Comparison of ENCODE assay signal across 24 cellular contexts in the genomic region with DNA sequence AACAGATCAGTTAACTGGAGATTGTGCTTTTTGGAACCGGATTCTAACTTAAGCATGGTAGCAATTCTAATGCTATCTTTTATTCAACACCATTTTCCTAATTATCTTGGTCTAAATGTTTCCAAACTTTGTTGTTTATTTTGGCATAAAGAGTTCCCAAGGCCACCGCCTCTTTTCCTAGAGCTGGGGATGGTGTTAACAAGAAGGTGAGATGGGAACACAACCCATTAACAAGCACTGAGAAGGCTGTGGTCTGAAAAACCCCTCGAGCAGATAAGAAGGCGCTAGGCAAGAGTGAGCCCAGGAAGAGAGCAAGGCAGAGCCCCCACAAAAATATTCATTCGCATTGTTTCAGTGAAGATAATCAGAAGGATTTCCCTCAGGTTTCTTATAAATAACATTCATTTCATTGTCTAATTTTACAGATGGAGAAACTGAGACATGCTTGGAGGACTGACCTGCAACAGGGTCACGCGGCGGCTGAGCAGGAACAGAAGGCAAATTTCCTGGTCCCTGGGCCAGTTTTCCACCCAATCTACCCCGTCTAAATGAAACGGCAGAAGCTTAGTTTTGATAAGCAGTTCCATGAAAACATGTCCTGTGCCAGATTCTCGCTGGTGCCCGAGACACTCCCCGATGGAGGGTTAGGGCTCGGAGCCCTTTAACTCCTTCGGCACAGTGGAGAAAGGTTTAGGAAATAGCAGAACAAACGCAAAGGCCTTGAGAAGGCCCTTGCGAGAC.
A peak's percentile ranks its signal among the peaks of the same experiment; 100 is the strongest.
DNase-seq lines count a peak whose midpoint lies in the region; ATAC-seq, FAIRE-seq and TF ChIP-seq lines count a peak whose summit lies in the region.
"Had no signal": no experiment of that assay in that cellular context is flagged by ENCODE, and none has a peak within 500 bp of the region (broad histone marks: within the 10 kb centered on the region; RNA-seq: fewer than 3 reads in every experiment).

No MANE protein-coding gene starts in this region.

- intact Hi-C loops in left ventricle myocardium superior (cut with micrococcal nuclease) = no loop called here
- intact Hi-C loops in endothelial cell of umbilical vein (cut with micrococcal nuclease) = loop anchor here (5.0 kb wide), 2 partner anchors 57 to 867 kb away; no protein-coding TSS in a partner anchor
- intact Hi-C loops in stomach (cut with DNase I; ENCODE audit: low total_unique reads) = no loop called here
- intact Hi-C loops in activated CD4-positive, alpha-beta T cell treated with anti-CD3 and anti-CD28 coated beads, Interleukin-2, amount 10 ng/mL, durations not matched to agents 24 days and 14 days (cut with micrococcal nuclease) = no loop called here

- H3K9me3 ChIP-seq in right atrium auricular region (no peaks in the 10 kb centered on the region), endothelial cell of umbilical vein (replicated peaks; ENCODE audit: control insufficient read depth, insufficient read depth, low read length) (no peaks in the 10 kb centered on the region), stomach (no peaks in the 10 kb centered on the region)
- H3K9me3 ChIP-seq: A549; BLaER1 treated with 17β-estradiol and CSF1 and Interleukin-3, amounts not matched to agents 10 nM and 100 nM; SJCRH30 had no signal

- no peaks in the 10 kb centered on the region for H4K20me1 ChIP-seq in endothelial cell of umbilical vein (replicated peaks; ENCODE audit: control insufficient read depth, extremely low read depth, insufficient read depth, low read length)
- H4K20me1 ChIP-seq: BLaER1 treated with 17β-estradiol and CSF1 and Interleukin-3, amounts not matched to agents 10 nM and 100 nM had no signal

- CTCF ChIA-PET in endothelial cell of umbilical vein (lab: Charles Lee) = interaction anchor here (0.6 to 1.0 kb wide), 2 partner anchors 43 to 339 kb away, joined by 3 read pairs; no protein-coding TSS in a partner anchor

- dilution Hi-C loops in endothelial cell of umbilical vein (cut with MboI; ENCODE audit: extremely low pct_ligation_motif_present, low sequenced_read_pairs) = no loop called here

- no peaks in the 10 kb centered on the region for H3K27me3 Mint-ChIP-seq in activated CD4-positive, alpha-beta T cell treated with anti-CD3 and anti-CD28 coated beads, Interleukin-2, amount 10 ng/mL, durations not matched to agents 24 days and 14 days
- H3K27me3 Mint-ChIP-seq: CD4-positive, alpha-beta T cell had no signal

- H3K27me3 ChIP-seq in right atrium auricular region (no peaks in the 10 kb centered on the region), endothelial cell of umbilical vein (ENCODE audit: control insufficient read depth in 2 of 2, insufficient read depth in 2 of 2, low read length in 2 of 2) (no peaks in the 10 kb centered on the region), stomach (no peaks in the 10 kb centered on the region)
- H3K27me3 ChIP-seq: BLaER1 treated with 17β-estradiol and CSF1 and Interleukin-3, amounts not matched to agents 10 nM and 100 nM; SJCRH30 had no signal

- H3K9me1 ChIP-seq in endothelial cell of umbilical vein (replicated peaks; ENCODE audit: control insufficient read depth, extremely low read depth, insufficient read depth, low read length) = no peaks in the 10 kb centered on the region

- TF ChIP-seq POLR2A in endothelial cell of umbilical vein (IDR thresholded peaks at IDR 0.05; ENCODE audit: low read depth, low read length) = no peak
- no peak for TF ChIP-seq POLR2A in stomach (IDR thresholded peaks at IDR 0.05)

- no peaks in the 10 kb centered on the region for H3K79me2 ChIP-seq in endothelial cell of umbilical vein (ENCODE audit: control insufficient read depth, insufficient read depth, low read length)

- no peak overlapping the region for H3K27ac Mint-ChIP-seq in activated CD4-positive, alpha-beta T cell treated with anti-CD3 and anti-CD28 coated beads, Interleukin-2, amount 10 ng/mL, durations not matched to agents 24 days and 14 days
- H3K27ac Mint-ChIP-seq: CD4-positive, alpha-beta T cell had no signal

- TF ChIP-seq EP300 in stomach (IDR thresholded peaks at IDR 0.05) = no peak

- H3K4me1 Mint-ChIP-seq in activated CD4-positive, alpha-beta T cell treated with anti-CD3 and anti-CD28 coated beads, Interleukin-2, amount 10 ng/mL, durations not matched to agents 24 days and 14 days = peaks cover 12% of the 10 kb centered on the region

- no peak overlapping the region for H3K4me3 Mint-ChIP-seq in activated CD4-positive, alpha-beta T cell treated with anti-CD3 and anti-CD28 coated beads, Interleukin-2, amount 10 ng/mL, durations not matched to agents 24 days and 14 days
- H3K4me3 Mint-ChIP-seq: CD4-positive, alpha-beta T cell had no signal

- H3K9me3 Mint-ChIP-seq in activated CD4-positive, alpha-beta T cell treated with anti-CD3 and anti-CD28 coated beads, Interleukin-2, amount 10 ng/mL, durations not matched to agents 24 days and 14 days = no peaks in the 10 kb centered on the region
- H3K9me3 Mint-ChIP-seq: CD4-positive, alpha-beta T cell had no signal

- TF ChIP-seq CTCF in right atrium auricular region (IDR thresholded peaks at IDR 0.05) (no peak), endothelial cell of umbilical vein (IDR thresholded peaks at IDR 0.05; ENCODE audit: extremely low read depth in 1 of 2, insufficient read depth in 1 of 2, low read depth in 1 of 2, low read length in 2 of 2) (no peak), stomach (IDR thresholded peaks at IDR 0.05) (no peak)

- H3K4me1 ChIP-seq in right atrium auricular region (peaks cover 0 to 22% of the 10 kb centered on the region in 2 donors), endothelial cell of umbilical vein (ENCODE audit: control insufficient read depth, extremely low read depth, insufficient read depth, low read length) (peaks cover 36% of the 10 kb centered on the region), stomach (peaks cover 11 to 36% (median 28%) of the 10 kb centered on the region in 4 donors)

- POLR2A ChIA-PET in endothelial cell of umbilical vein (lab: Charles Lee) = no interaction called here

- H3K36me3 ChIP-seq in right atrium auricular region (no peaks in the 10 kb centered on the region), endothelial cell of umbilical vein (ENCODE audit: control insufficient read depth in 2 of 2, extremely low read depth in 1 of 2, insufficient read depth in 2 of 2, low read length in 2 of 2) (no peaks in the 10 kb centered on the region), stomach (no peaks in the 10 kb centered on the region)
- H3K36me3 ChIP-seq: SJCRH30 had no signal

- H3K27ac ChIP-seq in right atrium auricular region = no peak overlapping the region
- H3K27ac ChIP-seq in endothelial cell of umbilical vein (ENCODE audit: insufficient read depth, low read depth, low read length) = no peak overlapping the region
- peak overlapping the region in 3 of 5 donors; percentile 3 to 68 (median 30) for H3K27ac ChIP-seq in stomach
- H3K27ac ChIP-seq: A549; BLaER1 treated with 17β-estradiol and CSF1 and Interleukin-3, amounts not matched to agents 10 nM and 100 nM; SJCRH30 had no signal

- H2AFZ ChIP-seq in endothelial cell of umbilical vein (ENCODE audit: low read depth, low read length) = peak overlapping the region; percentile 49

- H3K36me3 Mint-ChIP-seq in activated CD4-positive, alpha-beta T cell treated with anti-CD3 and anti-CD28 coated beads, Interleukin-2, amount 10 ng/mL, durations not matched to agents 24 days and 14 days (ENCODE audit: low read depth) = no peaks in the 10 kb centered on the region

- H3K9ac ChIP-seq in endothelial cell of umbilical vein (replicated peaks; ENCODE audit: extremely low read depth, insufficient read depth, low read length) = no peak overlapping the region
- H3K9ac ChIP-seq: BLaER1 treated with 17β-estradiol and CSF1 and Interleukin-3, amounts not matched to agents 10 nM and 100 nM had no signal

- ATAC-seq in left ventricle myocardium superior = peak; percentile 11
- ATAC-seq: A549, HepG2 had no signal

- H3K4me3 ChIP-seq in right atrium auricular region (no peak overlapping the region), endothelial cell of umbilical vein (replicated peaks in 1 of 3; ENCODE audit: insufficient read depth in 1 of 3, low read depth in 1 of 3, low read length in 3 of 3) (no peak overlapping the region), stomach (no peak overlapping the region)
- H3K4me3 ChIP-seq: A549; BLaER1 treated with 17β-estradiol and CSF1 and Interleukin-3, amounts not matched to agents 10 nM and 100 nM; SJCRH30 had no signal

- FAIRE-seq in endothelial cell of umbilical vein (lab: Jason Lieb, UNC) = no peak
- FAIRE-seq: A549, D721Med, H54, HepG2, RCC 7860 had no signal

- BruUV-seq in endothelial cell of umbilical vein (replicated peaks; lab: Mats Ljungman, UMichigan) = no TSS peak

- WGBS in stomach, 5 donors = 36 to 60% (median 54%) methylated on average over 17 of the region's 17 CpGs

- DNase-seq in left ventricle myocardium superior = no peak
- no peak for DNase-seq in right atrium auricular region (ENCODE audit: low spot score)
- peak; percentile 55 for DNase-seq in endothelial cell of umbilical vein (ENCODE audit: low read depth, low spot score)
- peak; percentile 71 for DNase-seq in stomach
- no peak for DNase-seq in A172 (ENCODE audit: low spot score)
- no peak for DNase-seq in activated CD4-positive, alpha-beta T cell treated with anti-CD3 and anti-CD28 coated beads, Interleukin-2, amount 10 ng/mL, durations not matched to agents 24 days and 14 days
- DNase-seq in NCI-H2029 (lab: John Stamatoyannopoulos, UW) = no peak
- DNase-seq: AML-193; CD4-positive, alpha-beta T cell; Kasumi-1; NCI-H1092 treated with DMSO at 0.1 percent for 48 hours; NCI-H1436; NCI-H187; NCI-H2107; NCI-H446; NCI-H524 treated with DMSO at 0.1 percent for 48 hours; NCI-H774; SJCRH30 had no signal

- no peak overlapping the region for H3K4me2 ChIP-seq in endothelial cell of umbilical vein (ENCODE audit: insufficient read depth, low read length)
- H3K4me2 ChIP-seq: A549; BLaER1 treated with 17β-estradiol and CSF1 and Interleukin-3, amounts not matched to agents 10 nM and 100 nM had no signal

TF ChIP-seq in endothelial cell of umbilical vein, 7 proteins besides CTCF, POLR2A, EP300 and RAD21:
- TF ChIP-seq JUN (IDR thresholded peaks at IDR 0.05; ENCODE audit: borderline replicate concordance, insufficient read depth, insufficient read length, low read depth) (no peak), GATA2 (IDR thresholded peaks at IDR 0.05; ENCODE audit: insufficient read depth, insufficient read length, low read depth, low read length) (no peak)

Comparison
In these comparisons a context has a peak if more than half of its experiments do, and no peak if none do; other contexts are left out.
1. DNase-seq: peak in endothelial cell of umbilical vein (single experiment) and stomach (single experiment); none in left ventricle myocardium superior (single experiment), right atrium auricular region (single experiment), A172 (single experiment), activated CD4-positive, alpha-beta T cell treated with anti-CD3 and anti-CD28 coated beads, Interleukin-2, amount 10 ng/mL, durations not matched to agents 24 days and 14 days (single experiment) and NCI-H2029 (single experiment).
2. H3K27ac ChIP-seq: peak in stomach (3 of 5); none in right atrium auricular region (0 of 2) and endothelial cell of umbilical vein (single experiment).